Comparison of ENCODE assay signal across 21 cellular contexts in the genomic region with DNA sequence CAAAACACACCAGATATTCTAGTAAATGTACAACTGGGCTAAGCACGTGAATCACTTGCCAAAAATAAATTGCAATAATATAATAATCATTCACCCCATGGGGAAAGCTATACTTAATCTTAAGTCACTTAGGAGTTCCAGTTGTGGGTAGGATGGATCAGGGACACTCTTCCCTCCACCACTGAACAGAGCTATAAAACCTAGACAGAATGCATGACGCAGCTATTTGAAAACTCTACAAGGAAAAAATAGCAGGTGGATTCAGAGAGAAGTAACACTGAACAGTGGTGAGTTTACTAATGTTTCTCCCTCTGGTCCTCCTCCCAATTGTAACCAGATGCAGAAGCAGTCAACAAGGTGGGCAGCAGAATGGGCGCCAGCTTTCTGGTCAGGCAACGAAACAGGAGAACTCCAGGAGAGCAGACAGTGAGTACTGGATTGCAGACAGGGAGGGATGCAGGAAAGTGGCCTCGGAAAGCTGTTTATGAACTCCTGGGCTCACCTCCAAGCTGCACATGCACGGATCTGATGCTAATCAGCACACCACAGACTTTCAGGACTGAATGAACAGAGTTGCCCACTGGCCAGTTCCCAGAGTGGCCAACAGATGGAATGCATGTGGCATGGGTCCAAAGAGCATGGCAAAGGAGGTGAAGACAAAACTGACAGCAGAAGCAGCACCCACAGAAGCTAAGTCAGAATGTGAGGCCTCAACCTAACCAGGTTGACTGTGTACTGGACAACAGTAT. TPM values are rescaled to one million over a fixed set of nuclear protein-coding genes. Genes with fewer than 3 reads are reported as not detected.
DNase-seq lines count a peak whose midpoint lies in the region; ATAC-seq, FAIRE-seq and TF ChIP-seq lines count a peak whose summit lies in the region.
"Had no signal": no experiment of that assay in that cellular context is flagged by ENCODE, and none has a peak within 500 bp of the region (broad histone marks: within the 10 kb centered on the region; RNA-seq: fewer than 3 reads in every experiment).

No MANE protein-coding gene starts in this region.

- H3K4me3 ChIP-seq in LNCaP clone FGC (ENCODE audit: low read depth, low read length), result no peak overlapping the region
- no peak overlapping the region for H3K4me3 ChIP-seq in pancreas
- no peak overlapping the region for H3K4me3 ChIP-seq in Karpas-422 (ENCODE audit: low read length)
- no peak overlapping the region for H3K4me3 ChIP-seq in gastroesophageal sphincter
- H3K4me3 ChIP-seq: coronary artery, SJSA1 had no signal

- H4K20me1 ChIP-seq in Karpas-422 (ENCODE audit: insufficient read depth, low read depth, low read length), result peaks cover 3% of the 10 kb centered on the region; the same call in 1 of the 2 replicates

- TF ChIP-seq EP300 in gastroesophageal sphincter (IDR thresholded peaks at IDR 0.05), result no peak

- no peaks in the 10 kb centered on the region for H3K9me2 ChIP-seq in Karpas-422 (replicated peaks; ENCODE audit: insufficient read depth, low read length)

- CTCF ChIA-PET in HEK293T (lab: Yijun Ruan, JAX), result no interaction called here

- no peaks in the 10 kb centered on the region for H3K36me3 ChIP-seq in pancreas
- peaks cover 37% of the 10 kb centered on the region for H3K36me3 ChIP-seq in Karpas-422 (ENCODE audit: insufficient read depth, low read length)
- H3K36me3 ChIP-seq in gastroesophageal sphincter, result peaks cover 0 to 35% of the 10 kb centered on the region in 2 donors

- H3K27me3 ChIP-seq in pancreas, result no peaks in the 10 kb centered on the region
- H3K27me3 ChIP-seq in Karpas-422 (ENCODE audit: low read length), result no peaks in the 10 kb centered on the region
- H3K27me3 ChIP-seq in gastroesophageal sphincter, result no peaks in the 10 kb centered on the region
- H3K27me3 ChIP-seq: SJSA1 had no signal

- no peak for TF ChIP-seq POLR2A in gastroesophageal sphincter (IDR thresholded peaks at IDR 0.05)

- POLR2A ChIA-PET in HEK293T (lab: Yijun Ruan, JAX), result interaction anchor here (1.5 kb wide), 1 partner anchor 40 kb away, joined by 5 read pairs; no protein-coding TSS in a partner anchor

- ATAC-seq in pancreas (peak; percentile 43 to 66 (median 50)), gastroesophageal sphincter (no peak)
- ATAC-seq: activated CD8-positive, alpha-beta memory T cell treated with anti-CD3 and anti-CD28 coated beads, Interleukin-2, amount 10 ng/mL, durations not matched to agents 7 days and 5 days had no signal

- WGBS in pancreas, 2 donors, result 43 to 48% methylated on average over 6 of the region's 6 CpGs
- 38% methylated on average over 4 of the region's 6 CpGs for WGBS in gastroesophageal sphincter (ENCODE audit: low coverage in 1 of 2), 2 donors

- FAIRE-seq in pancreas (lab: Jason Lieb, UNC), result no peak
- FAIRE-seq: GM12891, urothelium cell line had no signal

- DNase-seq in DMS 273 treated with DMSO at 0.1 percent for 48 hours (lab: John Stamatoyannopoulos, UW) (peak; percentile 77), LNCaP clone FGC (ENCODE audit: low read depth) (peak; percentile 74), cerebellar nuclear complex (lab: John Stamatoyannopoulos, UW) (peak; percentile 13 to 38), pancreas (peak in 2 of 6 donors; percentile 29 to 30), Karpas-422 (no peak), HEK293T (ENCODE audit: extremely low spot score) (no peak), NCI-H2107 treated with DMSO at 0.1 percent for 48 hours (lab: John Stamatoyannopoulos, UW; ENCODE audit: unreplicated experiment) (no peak)
- DNase-seq: activated CD8-positive, alpha-beta memory T cell treated with anti-CD3 and anti-CD28 coated beads, Interleukin-2, amount 10 ng/mL, durations not matched to agents 7 days and 5 days; AML-193; DND-41; NCI-H2029; stimulated activated CD4-positive, alpha-beta T cell treated with anti-CD3 and anti-CD28 coated beads, Interleukin-1b, Interleukin-23, amount 100 ng/mL, for 48 hours; stimulated activated CD8-positive, alpha-beta memory T cell treated with anti-CD3 and anti-CD28 coated beads, Interleukin-4, amount 100 ng/mL, for 48 hours; WERI-Rb-1 had no signal

- TF ChIP-seq CTCF in LNCaP clone FGC (IDR thresholded peaks at IDR 0.05; ENCODE audit: control insufficient read depth, extremely low read depth, insufficient read depth) (0 out of 2 replicates have a peak, but pooled peaks have one; percentile 17), pancreas (IDR thresholded peaks at IDR 0.05) (no peak), gastroesophageal sphincter (IDR thresholded peaks at IDR 0.05) (no peak)

- H3K9me3 ChIP-seq in pancreas (no peaks in the 10 kb centered on the region), Karpas-422 (ENCODE audit: low read length) (no peaks in the 10 kb centered on the region), gastroesophageal sphincter (peaks cover 0 to 14% (median 0%) of the 10 kb centered on the region in 3 donors)
- H3K9me3 ChIP-seq: SJSA1 had no signal

- intact Hi-C loops in pancreas (cut with DNase I), result no loop called here

- H3K27ac ChIP-seq in pancreas, result no peak overlapping the region
- no peak overlapping the region for H3K27ac ChIP-seq in Karpas-422 (ENCODE audit: low read length)
- no peak overlapping the region for H3K27ac ChIP-seq in gastroesophageal sphincter
- H3K27ac ChIP-seq: coronary artery, KMS-11, parathyroid adenoma, SJSA1, WERI-Rb-1 had no signal

- no peak overlapping the region for H3K9ac ChIP-seq in Karpas-422 (ENCODE audit: low read length)
- H3K9ac ChIP-seq: KMS-11, parathyroid adenoma had no signal

- H3K4me1 ChIP-seq in pancreas (peaks cover 0 to 6% (median 0%) of the 10 kb centered on the region in 3 donors), Karpas-422 (ENCODE audit: low read length) (no peaks in the 10 kb centered on the region), gastroesophageal sphincter (peaks cover 0 to 7% (median 0%) of the 10 kb centered on the region in 3 donors)
- H3K4me1 ChIP-seq: parathyroid adenoma, SJSA1 had no signal

- H3K79me2 ChIP-seq in Karpas-422 (ENCODE audit: low read length), result peaks cover 57% of the 10 kb centered on the region
- H3K79me2 ChIP-seq: parathyroid adenoma had no signal

- H2AFZ ChIP-seq in Karpas-422 (ENCODE audit: low read length), result no peak overlapping the region
- H2AFZ ChIP-seq: parathyroid adenoma had no signal

- H3K4me2 ChIP-seq in Karpas-422 (ENCODE audit: low read depth, low read length, poor library complexity, severe bottlenecking), result no peak overlapping the region
- H3K4me2 ChIP-seq: KMS-11 had no signal

TF ChIP-seq in HEK293T, 16 proteins besides CTCF, POLR2A, EP300 and RAD21:
- TF ChIP-seq FOXK2 (IDR thresholded peaks at IDR 0.05), result no peak
- no peak for TF ChIP-seq NFRKB (IDR thresholded peaks at IDR 0.05)
- TF ChIP-seq BHLHE40 (IDR thresholded peaks at IDR 0.05; ENCODE audit: borderline replicate concordance), result no peak
- TF ChIP-seq FOXA1 (IDR thresholded peaks at IDR 0.05), result no peak
- TF ChIP-seq ELF4 (IDR thresholded peaks at IDR 0.05), result no peak
- TF ChIP-seq SP1 (IDR thresholded peaks at IDR 0.05), result no peak
- TF ChIP-seq CTBP1 (IDR thresholded peaks at IDR 0.05; ENCODE audit: borderline replicate concordance), result no peak
- no peak for TF ChIP-seq TARDBP (IDR thresholded peaks at IDR 0.05)
- TF ChIP-seq FOXM1 (IDR thresholded peaks at IDR 0.05; ENCODE audit: borderline replicate concordance), result no peak
- TF ChIP-seq SUZ12 (IDR thresholded peaks at IDR 0.05), result no peak
- no peak for TF ChIP-seq LEF1 (IDR thresholded peaks at IDR 0.05; ENCODE audit: borderline replicate concordance)
- TF ChIP-seq PKNOX1 (IDR thresholded peaks at IDR 0.05), result no peak
- no peak for TF ChIP-seq HDGF (IDR thresholded peaks at IDR 0.05; ENCODE audit: borderline replicate concordance)
- no peak for TF ChIP-seq ZNF384 (IDR thresholded peaks at IDR 0.05)
- no peak for TF ChIP-seq L3MBTL2 (conservative IDR thresholded peaks at IDR 0.05)
- no peak for TF ChIP-seq ARNT (IDR thresholded peaks at IDR 0.05)

RNA-seq across cellular contexts. Expression of gene TARBP1, which starts 41.4 kb away (rescaled TPM):
- total RNA-seq in pancreas (10 to 100 TPM; 11.0 to 14.8 (median 13.8) TPM), gastroesophageal sphincter (1 to 10 TPM; 6.7 to 9.6 (median 8.7) TPM)
- 10 to 100 TPM; 29.3 to 52.2 TPM for polyA plus RNA-seq in pancreas
- 27.9 and 70.9 TPM in 2 replicates for total RNA-seq in Karpas-422 (2014; rRNA removed; shearing (Covaris generic); ENCODE audit: low replicate concordance)

Comparison
In these comparisons a context has a peak if more than half of its experiments do, and no peak if none do; other contexts are left out.
1. DNase-seq: peak in DMS 273 treated with DMSO at 0.1 percent for 48 hours (single experiment), LNCaP clone FGC (single experiment) and cerebellar nuclear complex (2 of 2); none in Karpas-422 (single experiment), HEK293T (single experiment) and NCI-H2107 treated with DMSO at 0.1 percent for 48 hours (single experiment).